Comparison of ENCODE assay signal across 1 cellular context in the genomic region with DNA sequence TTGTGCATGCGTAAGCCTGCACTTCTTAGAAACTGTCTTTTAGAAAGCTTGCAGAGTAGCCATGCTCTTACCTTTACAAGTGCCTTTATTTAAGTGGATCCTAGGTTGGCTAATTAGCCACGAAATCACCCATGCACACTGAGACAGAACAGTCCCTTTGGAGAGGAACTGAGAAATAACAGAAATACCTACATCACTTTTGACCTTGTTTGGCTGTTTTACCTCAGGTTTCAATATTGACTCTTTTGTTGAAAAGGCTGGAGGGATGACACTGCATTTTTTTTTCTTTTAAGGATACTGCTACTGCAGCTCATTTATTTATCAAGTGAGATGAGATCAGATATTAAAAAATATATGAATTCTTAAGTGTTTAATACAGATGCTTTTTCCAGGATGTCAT.
TF ChIP-seq lines count a peak whose summit lies in the region.

No MANE protein-coding gene starts in this region.

TF ChIP-seq in H1, 55 proteins besides CTCF, POLR2A, EP300 and RAD21 (continued from another document):
- TF ChIP-seq, protein P1, sequence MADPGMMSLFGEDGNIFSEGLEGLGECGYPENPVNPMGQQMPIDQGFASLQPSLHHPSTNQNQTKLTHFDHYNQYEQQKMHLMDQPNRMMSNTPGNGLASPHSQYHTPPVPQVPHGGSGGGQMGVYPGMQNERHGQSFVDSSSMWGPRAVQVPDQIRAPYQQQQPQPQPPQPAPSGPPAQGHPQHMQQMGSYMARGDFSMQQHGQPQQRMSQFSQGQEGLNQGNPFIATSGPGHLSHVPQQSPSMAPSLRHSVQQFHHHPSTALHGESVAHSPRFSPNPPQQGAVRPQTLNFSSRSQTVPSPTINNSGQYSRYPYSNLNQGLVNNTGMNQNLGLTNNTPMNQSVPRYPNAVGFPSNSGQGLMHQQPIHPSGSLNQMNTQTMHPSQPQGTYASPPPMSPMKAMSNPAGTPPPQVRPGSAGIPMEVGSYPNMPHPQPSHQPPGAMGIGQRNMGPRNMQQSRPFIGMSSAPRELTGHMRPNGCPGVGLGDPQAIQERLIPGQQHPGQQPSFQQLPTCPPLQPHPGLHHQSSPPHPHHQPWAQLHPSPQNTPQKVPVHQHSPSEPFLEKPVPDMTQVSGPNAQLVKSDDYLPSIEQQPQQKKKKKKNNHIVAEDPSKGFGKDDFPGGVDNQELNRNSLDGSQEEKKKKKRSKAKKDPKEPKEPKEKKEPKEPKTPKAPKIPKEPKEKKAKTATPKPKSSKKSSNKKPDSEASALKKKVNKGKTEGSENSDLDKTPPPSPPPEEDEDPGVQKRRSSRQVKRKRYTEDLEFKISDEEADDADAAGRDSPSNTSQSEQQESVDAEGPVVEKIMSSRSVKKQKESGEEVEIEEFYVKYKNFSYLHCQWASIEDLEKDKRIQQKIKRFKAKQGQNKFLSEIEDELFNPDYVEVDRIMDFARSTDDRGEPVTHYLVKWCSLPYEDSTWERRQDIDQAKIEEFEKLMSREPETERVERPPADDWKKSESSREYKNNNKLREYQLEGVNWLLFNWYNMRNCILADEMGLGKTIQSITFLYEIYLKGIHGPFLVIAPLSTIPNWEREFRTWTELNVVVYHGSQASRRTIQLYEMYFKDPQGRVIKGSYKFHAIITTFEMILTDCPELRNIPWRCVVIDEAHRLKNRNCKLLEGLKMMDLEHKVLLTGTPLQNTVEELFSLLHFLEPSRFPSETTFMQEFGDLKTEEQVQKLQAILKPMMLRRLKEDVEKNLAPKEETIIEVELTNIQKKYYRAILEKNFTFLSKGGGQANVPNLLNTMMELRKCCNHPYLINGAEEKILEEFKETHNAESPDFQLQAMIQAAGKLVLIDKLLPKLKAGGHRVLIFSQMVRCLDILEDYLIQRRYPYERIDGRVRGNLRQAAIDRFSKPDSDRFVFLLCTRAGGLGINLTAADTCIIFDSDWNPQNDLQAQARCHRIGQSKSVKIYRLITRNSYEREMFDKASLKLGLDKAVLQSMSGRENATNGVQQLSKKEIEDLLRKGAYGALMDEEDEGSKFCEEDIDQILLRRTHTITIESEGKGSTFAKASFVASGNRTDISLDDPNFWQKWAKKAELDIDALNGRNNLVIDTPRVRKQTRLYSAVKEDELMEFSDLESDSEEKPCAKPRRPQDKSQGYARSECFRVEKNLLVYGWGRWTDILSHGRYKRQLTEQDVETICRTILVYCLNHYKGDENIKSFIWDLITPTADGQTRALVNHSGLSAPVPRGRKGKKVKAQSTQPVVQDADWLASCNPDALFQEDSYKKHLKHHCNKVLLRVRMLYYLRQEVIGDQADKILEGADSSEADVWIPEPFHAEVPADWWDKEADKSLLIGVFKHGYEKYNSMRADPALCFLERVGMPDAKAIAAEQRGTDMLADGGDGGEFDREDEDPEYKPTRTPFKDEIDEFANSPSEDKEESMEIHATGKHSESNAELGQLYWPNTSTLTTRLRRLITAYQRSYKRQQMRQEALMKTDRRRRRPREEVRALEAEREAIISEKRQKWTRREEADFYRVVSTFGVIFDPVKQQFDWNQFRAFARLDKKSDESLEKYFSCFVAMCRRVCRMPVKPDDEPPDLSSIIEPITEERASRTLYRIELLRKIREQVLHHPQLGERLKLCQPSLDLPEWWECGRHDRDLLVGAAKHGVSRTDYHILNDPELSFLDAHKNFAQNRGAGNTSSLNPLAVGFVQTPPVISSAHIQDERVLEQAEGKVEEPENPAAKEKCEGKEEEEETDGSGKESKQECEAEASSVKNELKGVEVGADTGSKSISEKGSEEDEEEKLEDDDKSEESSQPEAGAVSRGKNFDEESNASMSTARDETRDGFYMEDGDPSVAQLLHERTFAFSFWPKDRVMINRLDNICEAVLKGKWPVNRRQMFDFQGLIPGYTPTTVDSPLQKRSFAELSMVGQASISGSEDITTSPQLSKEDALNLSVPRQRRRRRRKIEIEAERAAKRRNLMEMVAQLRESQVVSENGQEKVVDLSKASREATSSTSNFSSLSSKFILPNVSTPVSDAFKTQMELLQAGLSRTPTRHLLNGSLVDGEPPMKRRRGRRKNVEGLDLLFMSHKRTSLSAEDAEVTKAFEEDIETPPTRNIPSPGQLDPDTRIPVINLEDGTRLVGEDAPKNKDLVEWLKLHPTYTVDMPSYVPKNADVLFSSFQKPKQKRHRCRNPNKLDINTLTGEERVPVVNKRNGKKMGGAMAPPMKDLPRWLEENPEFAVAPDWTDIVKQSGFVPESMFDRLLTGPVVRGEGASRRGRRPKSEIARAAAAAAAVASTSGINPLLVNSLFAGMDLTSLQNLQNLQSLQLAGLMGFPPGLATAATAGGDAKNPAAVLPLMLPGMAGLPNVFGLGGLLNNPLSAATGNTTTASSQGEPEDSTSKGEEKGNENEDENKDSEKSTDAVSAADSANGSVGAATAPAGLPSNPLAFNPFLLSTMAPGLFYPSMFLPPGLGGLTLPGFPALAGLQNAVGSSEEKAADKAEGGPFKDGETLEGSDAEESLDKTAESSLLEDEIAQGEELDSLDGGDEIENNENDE (IDR thresholded peaks at IDR 0.05; ENCODE audit: insufficient replicate concordance, low read length): no peak
- TF ChIP-seq TEAD4 (IDR thresholded peaks at IDR 0.05; ENCODE audit: low read depth, low read length): no peak
- TF ChIP-seq RNF2 (IDR thresholded peaks at IDR 0.05; ENCODE audit: borderline replicate concordance, low read depth, low read length, missing control alignments, poor library complexity, severe bottlenecking): no peak
- no peak for TF ChIP-seq BRCA1 (IDR thresholded peaks at IDR 0.05; ENCODE audit: low read depth, low read length)
- TF ChIP-seq TCF12 (IDR thresholded peaks at IDR 0.05; ENCODE audit: low read depth, low read length): no peak
- no peak for TF ChIP-seq POLR2AphosphoS5 (IDR thresholded peaks at IDR 0.05; ENCODE audit: low read depth, low read length)
- no peak for TF ChIP-seq SP2 (IDR thresholded peaks at IDR 0.05; ENCODE audit: low read length)
- no peak for TF ChIP-seq SIN3A (conservative IDR thresholded peaks at IDR 0.05 in 1 of 2, IDR thresholded peaks at IDR 0.05 in 1 of 2; ENCODE audit: low read depth in 1 of 2, low read length in 2 of 2)
- TF ChIP-seq KDM1A (IDR thresholded peaks at IDR 0.05; ENCODE audit: borderline replicate concordance, low read length): no peak
- no peak for TF ChIP-seq RXRA (IDR thresholded peaks at IDR 0.05; ENCODE audit: insufficient read depth, low read depth, low read length)
